In genomic region chr1:39105841-39106765, GRCh38 we compare ENCODE assay signal across 8 cellular contexts.
DNase-seq lines count a peak whose midpoint lies in the region; ATAC-seq and TF ChIP-seq lines count a peak whose summit lies in the region.

No MANE protein-coding gene starts in this region.

- H3K36me3 Mint-ChIP-seq in activated CD4-positive, alpha-beta T cell treated with anti-CD3 and anti-CD28 coated beads for 36 hours (ENCODE audit: low read depth): no peaks in the 10 kb centered on the region
- H3K36me3 Mint-ChIP-seq in T-cell: no peaks in the 10 kb centered on the region
- H3K36me3 Mint-ChIP-seq in chondrocyte (ENCODE audit: low read depth): no peaks in the 10 kb centered on the region

- peak; percentile 53 for DNase-seq in activated CD4-positive, alpha-beta T cell treated with anti-CD3 and anti-CD28 coated beads for 36 hours
- no peak for DNase-seq in activated CD4-positive, alpha-beta T cell treated with anti-CD3 and anti-CD28 coated beads for 1 hour
- peak in 12 of 34 experiments; percentile 8 to 30 (median 22) for DNase-seq in T-cell
- no peak for DNase-seq in chondrocyte (ENCODE audit: low spot score)
- peak; percentile 77 for DNase-seq in left lobe of liver (ENCODE audit: low spot score)
- DNase-seq in stimulated activated CD8-positive, alpha-beta memory T cell treated with anti-CD3 and anti-CD28 coated beads, Interleukin-4, amount 100 ng/mL, for 48 hours: peak; percentile 54
- DNase-seq in Kasumi-1 (lab: John Stamatoyannopoulos, UW): no peak

- peaks cover 8% of the 10 kb centered on the region for H3K27me3 Mint-ChIP-seq in activated CD4-positive, alpha-beta T cell treated with anti-CD3 and anti-CD28 coated beads for 36 hours
- H3K27me3 Mint-ChIP-seq in T-cell (no peaks in the 10 kb centered on the region), chondrocyte (ENCODE audit: low read depth) (no peaks in the 10 kb centered on the region)

- POLR2A ChIA-PET in activated CD4-positive, alpha-beta T cell treated with anti-CD3 and anti-CD28 coated beads for 36 hours (lab: Charles Lee): no interaction called here
- POLR2A ChIA-PET in T-cell (lab: Charles Lee): no interaction called here

- peak overlapping the region; percentile 64 for H3K27ac Mint-ChIP-seq in activated CD4-positive, alpha-beta T cell treated with anti-CD3 and anti-CD28 coated beads for 36 hours
- H3K27ac Mint-ChIP-seq in T-cell (peak overlapping the region in 1 of 2 donors; percentile 22), chondrocyte (ENCODE audit: unreplicated experiment) (no peak overlapping the region)

- intact Hi-C loops in activated CD4-positive, alpha-beta T cell treated with anti-CD3 and anti-CD28 coated beads for 36 hours (cut with DNase I, micrococcal nuclease): loop anchor here in 1 of 2 experiments (1.0 to 10.0 kb wide), 3 partner anchors 152 to 619 kb away; partner anchors contain the start of gene BMP8A

- no peak overlapping the region for H3K4me3 Mint-ChIP-seq in activated CD4-positive, alpha-beta T cell treated with anti-CD3 and anti-CD28 coated beads for 36 hours
- H3K4me3 Mint-ChIP-seq in T-cell (peak overlapping the region in 2 of 3 donors; percentile 81), chondrocyte (ENCODE audit: unreplicated experiment) (no peak overlapping the region)

- CTCF ChIA-PET in activated CD4-positive, alpha-beta T cell treated with anti-CD3 and anti-CD28 coated beads for 36 hours (lab: Charles Lee): interaction anchor here (0.6 to 1.3 kb wide), 5 partner anchors 14 to 152 kb away, joined by 3 to 4 read pairs (median 3); no protein-coding TSS in a partner anchor
- CTCF ChIA-PET in T-cell (lab: Charles Lee): interaction anchor here in 1 of 2 donors (0.8 to 1.9 kb wide), 2 partner anchors 86 to 431 kb away, joined by 4 to 5 read pairs; no protein-coding TSS in a partner anchor

- peak; percentile 14 for TF ChIP-seq CTCF in chondrocyte (IDR thresholded peaks at IDR 0.05)

- ATAC-seq in activated CD4-positive, alpha-beta T cell treated with anti-CD3 and anti-CD28 coated beads for 36 hours: peak; percentile 16
- ATAC-seq in HG03442 (IDR thresholded peaks at IDR 0.05; ENCODE audit: unreplicated experiment) (peak; percentile 20), T-cell (replicated peaks in 1 of 4) (peak; percentile 27 to 39 (median 30)), left lobe of liver (peak; percentile 40)

- H3K4me1 Mint-ChIP-seq in activated CD4-positive, alpha-beta T cell treated with anti-CD3 and anti-CD28 coated beads for 36 hours: peaks cover 45% of the 10 kb centered on the region
- H3K4me1 Mint-ChIP-seq in T-cell: peaks cover 25 to 36% (median 33%) of the 10 kb centered on the region in 3 donors
- peaks cover 43% of the 10 kb centered on the region for H3K4me1 Mint-ChIP-seq in chondrocyte (ENCODE audit: low read depth)

- no peaks in the 10 kb centered on the region for H3K9me3 Mint-ChIP-seq in activated CD4-positive, alpha-beta T cell treated with anti-CD3 and anti-CD28 coated beads for 36 hours (ENCODE audit: low read depth)
- no peaks in the 10 kb centered on the region for H3K9me3 Mint-ChIP-seq in T-cell
- no peaks in the 10 kb centered on the region for H3K9me3 Mint-ChIP-seq in chondrocyte (ENCODE audit: low read depth)

Comparison
In these comparisons a context has a peak if more than half of its experiments do, and no peak if none do; other contexts are left out.
1. DNase-seq: peak in activated CD4-positive, alpha-beta T cell treated with anti-CD3 and anti-CD28 coated beads for 36 hours (single experiment), left lobe of liver (single experiment) and stimulated activated CD8-positive, alpha-beta memory T cell treated with anti-CD3 and anti-CD28 coated beads, Interleukin-4, amount 100 ng/mL, for 48 hours (single experiment); none in activated CD4-positive, alpha-beta T cell treated with anti-CD3 and anti-CD28 coated beads for 1 hour (single experiment), chondrocyte (single experiment) and Kasumi-1 (0 of 2).
2. H3K4me3 Mint-ChIP-seq: peak in T-cell (2 of 3); none in activated CD4-positive, alpha-beta T cell treated with anti-CD3 and anti-CD28 coated beads for 36 hours (single experiment) and chondrocyte (single experiment).
3. Peak in every context shown above with its lines, with median percentiles within 50 percentile points of each other: ATAC-seq.